ENCODE assay signal across 9 cellular contexts in genomic region chr15:101115887-101116680, GRCh38.
A peak's percentile ranks its signal among the peaks of the same experiment; 100 is the strongest.
DNase-seq lines count a peak whose midpoint lies in the region; ATAC-seq, FAIRE-seq and TF ChIP-seq lines count a peak whose summit lies in the region.
"Had no signal": no experiment of that assay in that cellular context is flagged by ENCODE, and none has a peak within 500 bp of the region (broad histone marks: within the 10 kb centered on the region; RNA-seq: fewer than 3 reads in every experiment).

No MANE protein-coding gene starts in this region.

- peaks cover 17% of the 10 kb centered on the region for H3K4me1 ChIP-seq in BE2C

- H3K9me3 ChIP-seq in BE2C, result no peaks in the 10 kb centered on the region

- peak; percentile 47 for DNase-seq in BE2C
- peak; percentile 35 for DNase-seq in NOMO-1 treated with DMSO at 0.1 percent for 48 hours (lab: John Stamatoyannopoulos, UW; ENCODE audit: unreplicated experiment)
- peak; percentile 76 for DNase-seq in fibroblast of the aortic adventitia (ENCODE audit: low read depth)
- DNase-seq in posterior cingulate gyrus, result peak in 7 of 10 donors; percentile 25 to 89 (median 44)
- DNase-seq in GM19239 (ENCODE audit: insufficient read length, low spot score), result no peak
- DNase-seq in cerebellum (ENCODE audit: low spot score), result no peak
- no peak for DNase-seq in H4 (ENCODE audit: low spot score)
- DNase-seq: DMS79 had no signal

- no peak for FAIRE-seq in GM19239 (lab: Jason Lieb, UNC)

- no peaks in the 10 kb centered on the region for H3K36me3 ChIP-seq in BE2C

- no peaks in the 10 kb centered on the region for H3K27me3 ChIP-seq in BE2C

- no peak for TF ChIP-seq CTCF in BE2C (IDR thresholded peaks at IDR 0.05; ENCODE audit: low read depth, low read length)
- TF ChIP-seq CTCF in fibroblast of the aortic adventitia (IDR thresholded peaks at IDR 0.05; ENCODE audit: insufficient read depth, low read length), result no peak

- intact Hi-C loops in posterior cingulate gyrus (cut with DNase I), result no loop called here

- no peak for ATAC-seq in HG02642 (IDR thresholded peaks at IDR 0.05; ENCODE audit: poor library complexity, unreplicated experiment)

- H3K4me3 ChIP-seq in BE2C (ENCODE audit: low read depth, low read length) (no peak overlapping the region), fibroblast of the aortic adventitia (ENCODE audit: low read depth, low read length) (no peak overlapping the region)

Comparison
In these comparisons a context has a peak if more than half of its experiments do, and no peak if none do; other contexts are left out.
1. DNase-seq: peak in BE2C (single experiment), NOMO-1 treated with DMSO at 0.1 percent for 48 hours (single experiment), fibroblast of the aortic adventitia (single experiment) and posterior cingulate gyrus (7 of 10); none in GM19239 (single experiment), cerebellum (single experiment) and H4 (single experiment).